ENCODE assay signal across 1 cellular context in the genomic region with DNA sequence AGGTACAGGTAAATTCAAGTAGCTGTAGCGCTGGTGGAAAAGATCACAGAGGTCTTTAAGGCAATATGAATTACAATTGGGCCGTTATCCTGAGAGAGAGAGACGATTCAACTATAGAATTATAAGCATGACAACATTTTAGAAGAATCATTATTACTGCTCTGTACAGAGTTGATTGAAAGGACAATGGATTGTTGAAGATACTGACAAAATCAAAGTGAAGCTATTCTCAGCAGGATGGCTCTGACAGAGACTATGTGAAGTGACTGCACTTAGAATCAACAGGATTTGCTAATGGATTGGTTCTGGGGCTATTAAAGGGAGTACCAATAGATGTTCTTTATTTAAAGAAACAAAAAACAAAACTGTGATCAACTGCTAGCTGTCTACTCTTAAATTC.
TF ChIP-seq lines count a peak whose summit lies in the region.

No MANE protein-coding gene starts in this region.

TF ChIP-seq in GM23338, 12 proteins besides CTCF, POLR2A, EP300 and RAD21 (continued from another document):
- TF ChIP-seq, protein P1, sequence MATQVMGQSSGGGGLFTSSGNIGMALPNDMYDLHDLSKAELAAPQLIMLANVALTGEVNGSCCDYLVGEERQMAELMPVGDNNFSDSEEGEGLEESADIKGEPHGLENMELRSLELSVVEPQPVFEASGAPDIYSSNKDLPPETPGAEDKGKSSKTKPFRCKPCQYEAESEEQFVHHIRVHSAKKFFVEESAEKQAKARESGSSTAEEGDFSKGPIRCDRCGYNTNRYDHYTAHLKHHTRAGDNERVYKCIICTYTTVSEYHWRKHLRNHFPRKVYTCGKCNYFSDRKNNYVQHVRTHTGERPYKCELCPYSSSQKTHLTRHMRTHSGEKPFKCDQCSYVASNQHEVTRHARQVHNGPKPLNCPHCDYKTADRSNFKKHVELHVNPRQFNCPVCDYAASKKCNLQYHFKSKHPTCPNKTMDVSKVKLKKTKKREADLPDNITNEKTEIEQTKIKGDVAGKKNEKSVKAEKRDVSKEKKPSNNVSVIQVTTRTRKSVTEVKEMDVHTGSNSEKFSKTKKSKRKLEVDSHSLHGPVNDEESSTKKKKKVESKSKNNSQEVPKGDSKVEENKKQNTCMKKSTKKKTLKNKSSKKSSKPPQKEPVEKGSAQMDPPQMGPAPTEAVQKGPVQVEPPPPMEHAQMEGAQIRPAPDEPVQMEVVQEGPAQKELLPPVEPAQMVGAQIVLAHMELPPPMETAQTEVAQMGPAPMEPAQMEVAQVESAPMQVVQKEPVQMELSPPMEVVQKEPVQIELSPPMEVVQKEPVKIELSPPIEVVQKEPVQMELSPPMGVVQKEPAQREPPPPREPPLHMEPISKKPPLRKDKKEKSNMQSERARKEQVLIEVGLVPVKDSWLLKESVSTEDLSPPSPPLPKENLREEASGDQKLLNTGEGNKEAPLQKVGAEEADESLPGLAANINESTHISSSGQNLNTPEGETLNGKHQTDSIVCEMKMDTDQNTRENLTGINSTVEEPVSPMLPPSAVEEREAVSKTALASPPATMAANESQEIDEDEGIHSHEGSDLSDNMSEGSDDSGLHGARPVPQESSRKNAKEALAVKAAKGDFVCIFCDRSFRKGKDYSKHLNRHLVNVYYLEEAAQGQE (IDR thresholded peaks at IDR 0.05; ENCODE audit: unreplicated experiment) = no peak
